Comparison of ENCODE assay signal across 1 cellular context in genomic region chr1:24744911-24745710, GRCh38.
TF ChIP-seq lines count a peak whose summit lies in the region.

TSS of gene CLIC4 (plus strand) at chr1:24745447. CDS start at chr1:24745554, 107 bp downstream.

TF ChIP-seq in HepG2, 621 proteins besides CTCF, POLR2A, EP300 and RAD21 (continued from another document and continues in another):
- TF ChIP-seq, protein P1, sequence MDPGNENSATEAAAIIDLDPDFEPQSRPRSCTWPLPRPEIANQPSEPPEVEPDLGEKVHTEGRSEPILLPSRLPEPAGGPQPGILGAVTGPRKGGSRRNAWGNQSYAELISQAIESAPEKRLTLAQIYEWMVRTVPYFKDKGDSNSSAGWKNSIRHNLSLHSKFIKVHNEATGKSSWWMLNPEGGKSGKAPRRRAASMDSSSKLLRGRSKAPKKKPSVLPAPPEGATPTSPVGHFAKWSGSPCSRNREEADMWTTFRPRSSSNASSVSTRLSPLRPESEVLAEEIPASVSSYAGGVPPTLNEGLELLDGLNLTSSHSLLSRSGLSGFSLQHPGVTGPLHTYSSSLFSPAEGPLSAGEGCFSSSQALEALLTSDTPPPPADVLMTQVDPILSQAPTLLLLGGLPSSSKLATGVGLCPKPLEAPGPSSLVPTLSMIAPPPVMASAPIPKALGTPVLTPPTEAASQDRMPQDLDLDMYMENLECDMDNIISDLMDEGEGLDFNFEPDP (CRISPR knock-in tag; conservative IDR thresholded peaks at IDR 0.05), result no peak
- TF ChIP-seq, protein P2, sequence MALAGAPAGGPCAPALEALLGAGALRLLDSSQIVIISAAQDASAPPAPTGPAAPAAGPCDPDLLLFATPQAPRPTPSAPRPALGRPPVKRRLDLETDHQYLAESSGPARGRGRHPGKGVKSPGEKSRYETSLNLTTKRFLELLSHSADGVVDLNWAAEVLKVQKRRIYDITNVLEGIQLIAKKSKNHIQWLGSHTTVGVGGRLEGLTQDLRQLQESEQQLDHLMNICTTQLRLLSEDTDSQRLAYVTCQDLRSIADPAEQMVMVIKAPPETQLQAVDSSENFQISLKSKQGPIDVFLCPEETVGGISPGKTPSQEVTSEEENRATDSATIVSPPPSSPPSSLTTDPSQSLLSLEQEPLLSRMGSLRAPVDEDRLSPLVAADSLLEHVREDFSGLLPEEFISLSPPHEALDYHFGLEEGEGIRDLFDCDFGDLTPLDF (CRISPR knock-in tag; IDR thresholded peaks at IDR 0.05), result peak; percentile 52; the same call in 1 of the 2 replicates
- TF ChIP-seq, protein P3, sequence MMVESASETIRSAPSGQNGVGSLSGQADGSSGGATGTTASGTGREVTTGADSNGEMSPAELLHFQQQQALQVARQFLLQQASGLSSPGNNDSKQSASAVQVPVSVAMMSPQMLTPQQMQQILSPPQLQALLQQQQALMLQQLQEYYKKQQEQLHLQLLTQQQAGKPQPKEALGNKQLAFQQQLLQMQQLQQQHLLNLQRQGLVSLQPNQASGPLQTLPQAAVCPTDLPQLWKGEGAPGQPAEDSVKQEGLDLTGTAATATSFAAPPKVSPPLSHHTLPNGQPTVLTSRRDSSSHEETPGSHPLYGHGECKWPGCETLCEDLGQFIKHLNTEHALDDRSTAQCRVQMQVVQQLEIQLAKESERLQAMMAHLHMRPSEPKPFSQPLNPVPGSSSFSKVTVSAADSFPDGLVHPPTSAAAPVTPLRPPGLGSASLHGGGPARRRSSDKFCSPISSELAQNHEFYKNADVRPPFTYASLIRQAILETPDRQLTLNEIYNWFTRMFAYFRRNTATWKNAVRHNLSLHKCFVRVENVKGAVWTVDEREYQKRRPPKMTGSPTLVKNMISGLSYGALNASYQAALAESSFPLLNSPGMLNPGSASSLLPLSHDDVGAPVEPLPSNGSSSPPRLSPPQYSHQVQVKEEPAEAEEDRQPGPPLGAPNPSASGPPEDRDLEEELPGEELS (CRISPR knock-in tag; IDR thresholded peaks at IDR 0.05), result 0 out of 2 replicates have a peak, but pooled peaks have one; percentile 25
- TF ChIP-seq HMGA1 (CRISPR knock-in tag; conservative IDR thresholded peaks at IDR 0.05), result no peak
- no peak for TF ChIP-seq DBP (CRISPR knock-in tag; IDR thresholded peaks at IDR 0.05; ENCODE audit: not compliant biosample characterization)
- TF ChIP-seq UBTF (CRISPR knock-in tag; IDR thresholded peaks at IDR 0.05), result peak; percentile 90
- TF ChIP-seq, protein P4, sequence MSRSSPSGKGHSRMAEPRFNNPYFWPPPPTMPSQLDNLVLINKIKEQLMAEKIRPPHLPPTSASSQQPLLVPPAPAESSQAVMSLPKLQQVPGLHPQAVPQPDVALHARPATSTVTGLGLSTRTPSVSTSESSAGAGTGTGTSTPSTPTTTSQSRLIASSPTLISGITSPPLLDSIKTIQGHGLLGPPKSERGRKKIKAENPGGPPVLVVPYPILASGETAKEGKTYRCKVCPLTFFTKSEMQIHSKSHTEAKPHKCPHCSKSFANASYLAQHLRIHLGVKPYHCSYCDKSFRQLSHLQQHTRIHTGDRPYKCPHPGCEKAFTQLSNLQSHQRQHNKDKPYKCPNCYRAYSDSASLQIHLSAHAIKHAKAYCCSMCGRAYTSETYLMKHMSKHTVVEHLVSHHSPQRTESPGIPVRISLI (CRISPR knock-in tag; IDR thresholded peaks at IDR 0.05; ENCODE audit: borderline replicate concordance), result peak; percentile 42; the same call in 1 of the 2 replicates
- peak; percentile 68 for TF ChIP-seq MEF2D (CRISPR knock-in tag; IDR thresholded peaks at IDR 0.05)
- TF ChIP-seq ZNF207 (IDR thresholded peaks at IDR 0.05; ENCODE audit: borderline replicate concordance), result no peak
- TF ChIP-seq ZNF484 (CRISPR knock-in tag; IDR thresholded peaks at IDR 0.05; ENCODE audit: borderline replicate concordance, low read depth), result no peak; the same call in 1 of the 2 replicates
- no peak for TF ChIP-seq ZNF703 (CRISPR knock-in tag; IDR thresholded peaks at IDR 0.05; ENCODE audit: borderline replicate concordance)
- no peak for TF ChIP-seq ZBTB1 (CRISPR knock-in tag; IDR thresholded peaks at IDR 0.05; ENCODE audit: borderline replicate concordance)
- TF ChIP-seq ELF3 (CRISPR knock-in tag; IDR thresholded peaks at IDR 0.05), result peak; percentile 50; the same call in 1 of the 2 replicates
- TF ChIP-seq CHD2 (IDR thresholded peaks at IDR 0.05; ENCODE audit: low read depth, low read length), result no peak
- TF ChIP-seq REL (CRISPR knock-in tag; conservative IDR thresholded peaks at IDR 0.05), result 0 out of 2 replicates have a peak, but pooled peaks have one; percentile 50
- TF ChIP-seq ZNF550 (CRISPR knock-in tag; IDR thresholded peaks at IDR 0.05; ENCODE audit: borderline replicate concordance), result no peak
- TF ChIP-seq MXI1 (IDR thresholded peaks at IDR 0.05; ENCODE audit: borderline replicate concordance, low read depth, low read length), result peak; percentile 44; the same call in 1 of the 3 replicates
- TF ChIP-seq, protein P5, sequence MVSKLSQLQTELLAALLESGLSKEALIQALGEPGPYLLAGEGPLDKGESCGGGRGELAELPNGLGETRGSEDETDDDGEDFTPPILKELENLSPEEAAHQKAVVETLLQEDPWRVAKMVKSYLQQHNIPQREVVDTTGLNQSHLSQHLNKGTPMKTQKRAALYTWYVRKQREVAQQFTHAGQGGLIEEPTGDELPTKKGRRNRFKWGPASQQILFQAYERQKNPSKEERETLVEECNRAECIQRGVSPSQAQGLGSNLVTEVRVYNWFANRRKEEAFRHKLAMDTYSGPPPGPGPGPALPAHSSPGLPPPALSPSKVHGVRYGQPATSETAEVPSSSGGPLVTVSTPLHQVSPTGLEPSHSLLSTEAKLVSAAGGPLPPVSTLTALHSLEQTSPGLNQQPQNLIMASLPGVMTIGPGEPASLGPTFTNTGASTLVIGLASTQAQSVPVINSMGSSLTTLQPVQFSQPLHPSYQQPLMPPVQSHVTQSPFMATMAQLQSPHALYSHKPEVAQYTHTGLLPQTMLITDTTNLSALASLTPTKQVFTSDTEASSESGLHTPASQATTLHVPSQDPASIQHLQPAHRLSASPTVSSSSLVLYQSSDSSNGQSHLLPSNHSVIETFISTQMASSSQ (IDR thresholded peaks at IDR 0.05; ENCODE audit: low read depth), result no peak
- TF ChIP-seq, protein P5 (CRISPR knock-in tag; IDR thresholded peaks at IDR 0.05; ENCODE audit: borderline replicate concordance), result peak; percentile 44; the same call in 1 of the 2 replicates
- no peak for TF ChIP-seq IKZF1 (IDR thresholded peaks at IDR 0.05)
- TF ChIP-seq SNAI1 (CRISPR knock-in tag; IDR thresholded peaks at IDR 0.05; ENCODE audit: borderline replicate concordance), result 0 out of 2 replicates have a peak, but pooled peaks have one; percentile 34
- TF ChIP-seq ZNF512 (CRISPR knock-in tag; IDR thresholded peaks at IDR 0.05), result no peak
- TF ChIP-seq SNAPC5 (CRISPR knock-in tag; IDR thresholded peaks at IDR 0.05; ENCODE audit: borderline replicate concordance), result no peak
- no peak; the same call in 1 of the 2 replicates for TF ChIP-seq TBX3 (IDR thresholded peaks at IDR 0.05; ENCODE audit: borderline replicate concordance)
- peak; percentile 91; the same call in 1 of the 2 replicates for TF ChIP-seq KMT2A (CRISPR knock-in tag; IDR thresholded peaks at IDR 0.05)
- peak; percentile 70; the same call in 1 of the 2 replicates for TF ChIP-seq AKAP8 (CRISPR knock-in tag; IDR thresholded peaks at IDR 0.05)
- TF ChIP-seq ATF6 (CRISPR knock-in tag; conservative IDR thresholded peaks at IDR 0.05), result no peak
- peak in 1 of 2 experiments; percentile 72; a peak in 2 of 4 replicates for TF ChIP-seq HMGXB4 (CRISPR knock-in tag; IDR thresholded peaks at IDR 0.05; ENCODE audit: borderline replicate concordance in 1 of 2, low read depth in 1 of 2)
- TF ChIP-seq MYNN (CRISPR knock-in tag; IDR thresholded peaks at IDR 0.05; ENCODE audit: low read depth), result no peak
- TF ChIP-seq YY1 (IDR thresholded peaks at IDR 0.05; ENCODE audit: insufficient read depth, insufficient replicate concordance, low read depth, low read length), result peak; percentile 54
- TF ChIP-seq MXD4 (CRISPR knock-in tag; IDR thresholded peaks at IDR 0.05), result peak; percentile 87; the same call in 1 of the 2 replicates
- no peak for TF ChIP-seq DNMT3B (CRISPR knock-in tag; conservative IDR thresholded peaks at IDR 0.05)
- peak; percentile 91; the same call in 1 of the 2 replicates for TF ChIP-seq ZIK1 (CRISPR knock-in tag; IDR thresholded peaks at IDR 0.05; ENCODE audit: borderline replicate concordance, low read depth)
- no peak; the same call in 1 of the 2 replicates for TF ChIP-seq EEA1 (CRISPR knock-in tag; IDR thresholded peaks at IDR 0.05; ENCODE audit: borderline replicate concordance)
- TF ChIP-seq, protein P6, sequence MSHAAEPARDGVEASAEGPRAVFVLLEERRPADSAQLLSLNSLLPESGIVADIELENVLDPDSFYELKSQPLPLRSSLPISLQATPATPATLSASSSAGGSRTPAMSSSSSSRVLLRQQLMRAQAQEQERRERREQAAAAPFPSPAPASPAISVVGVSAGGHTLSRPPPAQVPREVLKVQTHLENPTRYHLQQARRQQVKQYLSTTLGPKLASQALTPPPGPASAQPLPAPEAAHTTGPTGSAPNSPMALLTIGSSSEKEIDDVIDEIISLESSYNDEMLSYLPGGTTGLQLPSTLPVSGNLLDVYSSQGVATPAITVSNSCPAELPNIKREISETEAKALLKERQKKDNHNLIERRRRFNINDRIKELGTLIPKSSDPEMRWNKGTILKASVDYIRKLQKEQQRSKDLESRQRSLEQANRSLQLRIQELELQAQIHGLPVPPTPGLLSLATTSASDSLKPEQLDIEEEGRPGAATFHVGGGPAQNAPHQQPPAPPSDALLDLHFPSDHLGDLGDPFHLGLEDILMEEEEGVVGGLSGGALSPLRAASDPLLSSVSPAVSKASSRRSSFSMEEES (CRISPR knock-in tag; IDR thresholded peaks at IDR 0.05), result no peak
